In genomic region chr22:35398574-35398973, GRCh38 we compare ENCODE assay signal across 13 cellular contexts. TPM values are rescaled to one million over a fixed set of nuclear protein-coding genes. Genes with fewer than 3 reads are reported as not detected.
A peak's percentile ranks its signal among the peaks of the same experiment; 100 is the strongest.
DNase-seq lines count a peak whose midpoint lies in the region; ATAC-seq lines count a peak whose summit lies in the region.
"Had no signal": no experiment of that assay in that cellular context is flagged by ENCODE, and none has a peak within 500 bp of the region (broad histone marks: within the 10 kb centered on the region; RNA-seq: fewer than 3 reads in every experiment).

No MANE protein-coding gene starts in this region.

- ATAC-seq in activated naive CD8-positive, alpha-beta T cell treated with anti-CD3 and anti-CD28 coated beads, Interleukin-2, amount 10 ng/mL, durations not matched to agents 7 days and 5 days (ENCODE audit: low read depth), result no peak
- ATAC-seq in left lobe of liver (no peak), Right ventricle myocardium superior (ENCODE audit: poor library complexity) (no peak)
- ATAC-seq: esophagus mucosa had no signal

- intact Hi-C loops in Right ventricle myocardium superior (cut with DNase I), result no loop called here

- H3K9me3 Mint-ChIP-seq in T-helper 1 cell treated with Interleukin-12 subunit alpha and Interleukin-12 subunit beta and Interleukin-4 antibody, amounts not matched to agents 30 μg/mL and 1 μg/mL, for 36 hours, result no peaks in the 10 kb centered on the region
- H3K9me3 Mint-ChIP-seq in IgD-negative memory B cell, result no peaks in the 10 kb centered on the region
- H3K9me3 Mint-ChIP-seq in activated naive CD8-positive, alpha-beta T cell treated with anti-CD3 and anti-CD28 coated beads, Interleukin-2, amount 10 ng/mL, durations not matched to agents 7 days and 5 days, result no peaks in the 10 kb centered on the region

- peaks cover 4% of the 10 kb centered on the region for H3K79me1 ChIP-seq in neuronal stem cell (ENCODE audit: low read depth, low read length)

- H3K4me2 ChIP-seq in neuronal stem cell (ENCODE audit: insufficient read depth, low read length, poor library complexity, severe bottlenecking), result no peak overlapping the region

- WGBS in neuronal stem cell (ENCODE audit: extremely low coverage in 2 of 2, insufficient read length in 2 of 2, insufficient replicate concordance in 1 of 2), 2 donors, result no CpG with 5 or more reads among the region's 4 CpGs

- H3K9me3 ChIP-seq in neuronal stem cell (replicated peaks in 1 of 2; ENCODE audit: control insufficient read depth in 2 of 2, insufficient read depth in 1 of 2, low read depth in 1 of 2, low read length in 2 of 2), result no peaks in the 10 kb centered on the region
- H3K9me3 ChIP-seq in effector memory CD4-positive, alpha-beta T cell (ENCODE audit: control insufficient read depth, low read length), result no peaks in the 10 kb centered on the region
- H3K9me3 ChIP-seq: right atrium auricular region, thoracic aorta had no signal

- no peak overlapping the region for H4K91ac ChIP-seq in neuronal stem cell (ENCODE audit: low read depth, low read length, poor library complexity)

- H3K4me3 Mint-ChIP-seq in T-helper 1 cell treated with Interleukin-12 subunit alpha and Interleukin-12 subunit beta and Interleukin-4 antibody, amounts not matched to agents 30 μg/mL and 1 μg/mL, for 36 hours, result peak overlapping the region; percentile 99
- peak overlapping the region; percentile 81 to 100 (median 98) for H3K4me3 Mint-ChIP-seq in IgD-negative memory B cell
- peak overlapping the region; percentile 99 for H3K4me3 Mint-ChIP-seq in activated naive CD8-positive, alpha-beta T cell treated with anti-CD3 and anti-CD28 coated beads, Interleukin-2, amount 10 ng/mL, durations not matched to agents 7 days and 5 days

- H2BK5ac ChIP-seq in neuronal stem cell (ENCODE audit: low read length), result no peak overlapping the region

- no peaks in the 10 kb centered on the region for H3K27me3 ChIP-seq in neuronal stem cell (ENCODE audit: control insufficient read depth in 3 of 3, insufficient read depth in 3 of 3, low read depth in 1 of 3, low read length in 3 of 3)
- no peaks in the 10 kb centered on the region for H3K27me3 ChIP-seq in effector memory CD4-positive, alpha-beta T cell (replicated peaks; ENCODE audit: control insufficient read depth, insufficient read depth, low read length, poor library complexity, severe bottlenecking)
- H3K27me3 ChIP-seq: right atrium auricular region had no signal

- H2BK120ac ChIP-seq in neuronal stem cell (ENCODE audit: low read depth, low read length), result no peak overlapping the region

- POLR2A ChIA-PET in activated naive CD8-positive, alpha-beta T cell treated with anti-CD3 and anti-CD28 coated beads, Interleukin-2, amount 10 ng/mL, durations not matched to agents 7 days and 5 days (lab: Charles Lee), result no interaction called here

- no peak overlapping the region for H3K4me3 ChIP-seq in neuronal stem cell (ENCODE audit: low read length in 2 of 2)
- H3K4me3 ChIP-seq in effector memory CD4-positive, alpha-beta T cell (ENCODE audit: insufficient read depth, low read depth, low read length, poor library complexity, severe bottlenecking), result no peak overlapping the region

- H3K27ac ChIP-seq in neuronal stem cell (replicated peaks; ENCODE audit: low read length), result no peak overlapping the region
- no peak overlapping the region for H3K27ac ChIP-seq in effector memory CD4-positive, alpha-beta T cell (ENCODE audit: insufficient read depth, low read length, poor library complexity, severe bottlenecking)

- peaks cover 24% of the 10 kb centered on the region for H3K4me1 Mint-ChIP-seq in T-helper 1 cell treated with Interleukin-12 subunit alpha and Interleukin-12 subunit beta and Interleukin-4 antibody, amounts not matched to agents 30 μg/mL and 1 μg/mL, for 36 hours (ENCODE audit: low read depth)
- H3K4me1 Mint-ChIP-seq in IgD-negative memory B cell, result peaks cover 29 to 45% (median 33%) of the 10 kb centered on the region in 3 donors
- H3K4me1 Mint-ChIP-seq in activated naive CD8-positive, alpha-beta T cell treated with anti-CD3 and anti-CD28 coated beads, Interleukin-2, amount 10 ng/mL, durations not matched to agents 7 days and 5 days, result peaks cover 23% of the 10 kb centered on the region

- no peak overlapping the region for H3K23ac ChIP-seq in neuronal stem cell (ENCODE audit: low read depth, low read length, poor library complexity)

- peaks cover 11% of the 10 kb centered on the region for H3K36me3 Mint-ChIP-seq in T-helper 1 cell treated with Interleukin-12 subunit alpha and Interleukin-12 subunit beta and Interleukin-4 antibody, amounts not matched to agents 30 μg/mL and 1 μg/mL, for 36 hours (ENCODE audit: low read depth)
- peaks cover 2% of the 10 kb centered on the region for H3K36me3 Mint-ChIP-seq in IgD-negative memory B cell
- peaks cover 22% of the 10 kb centered on the region for H3K36me3 Mint-ChIP-seq in activated naive CD8-positive, alpha-beta T cell treated with anti-CD3 and anti-CD28 coated beads, Interleukin-2, amount 10 ng/mL, durations not matched to agents 7 days and 5 days

- H3K4me1 ChIP-seq in neuronal stem cell (ENCODE audit: control insufficient read depth in 2 of 2, insufficient read depth in 1 of 2, low read depth in 1 of 2, low read length in 2 of 2), result peaks cover 15 to 17% of the 10 kb centered on the region in 2 donors
- peaks cover 6% of the 10 kb centered on the region for H3K4me1 ChIP-seq in effector memory CD4-positive, alpha-beta T cell (ENCODE audit: control insufficient read depth, insufficient read depth, low read length, poor library complexity, severe bottlenecking)

- H2BK15ac ChIP-seq in neuronal stem cell (ENCODE audit: low read length), result peak overlapping the region; percentile 81

- H3K36me3 ChIP-seq in neuronal stem cell (replicated peaks in 1 of 2; ENCODE audit: control insufficient read depth in 2 of 2, insufficient read depth in 2 of 2, low read length in 2 of 2), result peaks cover 15 to 28% of the 10 kb centered on the region in 2 donors
- no peaks in the 10 kb centered on the region for H3K36me3 ChIP-seq in effector memory CD4-positive, alpha-beta T cell (ENCODE audit: control insufficient read depth, insufficient read depth, low read length)
- H3K36me3 ChIP-seq: right atrium auricular region had no signal

- no peak overlapping the region for H3K18ac ChIP-seq in neuronal stem cell (ENCODE audit: low read length)

- no peak overlapping the region for H3K4ac ChIP-seq in neuronal stem cell (ENCODE audit: low read length)

- no peak overlapping the region for H2AFZ ChIP-seq in neuronal stem cell (ENCODE audit: low read length)

- no peaks in the 10 kb centered on the region for H3K27me3 Mint-ChIP-seq in T-helper 1 cell treated with Interleukin-12 subunit alpha and Interleukin-12 subunit beta and Interleukin-4 antibody, amounts not matched to agents 30 μg/mL and 1 μg/mL, for 36 hours (ENCODE audit: low read depth)
- H3K27me3 Mint-ChIP-seq in IgD-negative memory B cell, result no peaks in the 10 kb centered on the region
- no peaks in the 10 kb centered on the region for H3K27me3 Mint-ChIP-seq in activated naive CD8-positive, alpha-beta T cell treated with anti-CD3 and anti-CD28 coated beads, Interleukin-2, amount 10 ng/mL, durations not matched to agents 7 days and 5 days

- H3K27ac Mint-ChIP-seq in T-helper 1 cell treated with Interleukin-12 subunit alpha and Interleukin-12 subunit beta and Interleukin-4 antibody, amounts not matched to agents 30 μg/mL and 1 μg/mL, for 36 hours, result peak overlapping the region; percentile 63
- H3K27ac Mint-ChIP-seq in IgD-negative memory B cell, result peak overlapping the region; percentile 96 to 100 (median 99)
- H3K27ac Mint-ChIP-seq in activated naive CD8-positive, alpha-beta T cell treated with anti-CD3 and anti-CD28 coated beads, Interleukin-2, amount 10 ng/mL, durations not matched to agents 7 days and 5 days, result peak overlapping the region; percentile 97

- no peak overlapping the region for H4K8ac ChIP-seq in neuronal stem cell (ENCODE audit: low read depth, low read length)

- no peak overlapping the region for H3K14ac ChIP-seq in neuronal stem cell (ENCODE audit: low read length)

- no peak overlapping the region for H3K9ac ChIP-seq in neuronal stem cell (ENCODE audit: low read depth, low read length, poor library complexity)

- DNase-seq in T-helper 1 cell, result no peak
- DNase-seq in activated naive CD8-positive, alpha-beta T cell treated with anti-CD3 and anti-CD28 coated beads, Interleukin-2, amount 10 ng/mL, durations not matched to agents 7 days and 5 days, result no peak
- no peak for DNase-seq in neuronal stem cell (ENCODE audit: low spot score)
- no peak for DNase-seq in effector memory CD4-positive, alpha-beta T cell
- no peak for DNase-seq in left lobe of liver (ENCODE audit: low spot score)
- DNase-seq in Right ventricle myocardium superior, result no peak
- DNase-seq: DMS79, midbrain had no signal

- no peak overlapping the region for H2BK12ac ChIP-seq in neuronal stem cell (ENCODE audit: low read length)

- H2AK5ac ChIP-seq in neuronal stem cell (ENCODE audit: low read depth, low read length), result peak overlapping the region; percentile 14

RNA-seq across cellular contexts. Expression of gene MCM5, which starts 1.4 kb away (rescaled TPM):
- 78.2 TPM for polyA plus RNA-seq in IgD-negative memory B cell
- total RNA-seq in activated naive CD8-positive, alpha-beta T cell treated with anti-CD3 and anti-CD28 coated beads, Interleukin-2, amount 10 ng/mL, durations not matched to agents 7 days and 5 days, result 100 to 1,000 TPM; 194 to 221 TPM
- 43.8 TPM for polyA plus RNA-seq in neuronal stem cell (2013, experiment 1 of 2)
- 41.6 TPM for polyA plus RNA-seq in neuronal stem cell (2013, experiment 2 of 2)
- total RNA-seq in left lobe of liver (9.1 TPM), Right ventricle myocardium superior (10.2 TPM)

RNA-seq across cellular contexts. Expression of gene HMOX1, which starts 17.7 kb away (rescaled TPM):
- polyA plus RNA-seq in IgD-negative memory B cell, result 28.7 TPM
- 1 to 10 TPM; 5.2 to 7.3 TPM for total RNA-seq in activated naive CD8-positive, alpha-beta T cell treated with anti-CD3 and anti-CD28 coated beads, Interleukin-2, amount 10 ng/mL, durations not matched to agents 7 days and 5 days
- 5.1 TPM for polyA plus RNA-seq in neuronal stem cell (2013, experiment 1 of 2)
- polyA plus RNA-seq in neuronal stem cell (2013, experiment 2 of 2), result 5.5 TPM
- total RNA-seq in left lobe of liver (35.9 TPM), Right ventricle myocardium superior (4.8 TPM)

Comparison
In these comparisons a context has a peak if more than half of its experiments do, and no peak if none do; other contexts are left out.
1. RNA of gene MCM5, which starts 1.4 kb away (total RNA-seq): 194 to 221 TPM in activated naive CD8-positive, alpha-beta T cell treated with anti-CD3 and anti-CD28 coated beads, Interleukin-2, amount 10 ng/mL, durations not matched to agents 7 days and 5 days; 10.2 TPM in Right ventricle myocardium superior (single experiment) and 9.1 TPM in left lobe of liver (single experiment); every median in the first group is over 10 times any median in the second.
2. Peak in every context shown above with its lines, with median percentiles within 50 percentile points of each other: H3K27ac Mint-ChIP-seq and H3K4me3 Mint-ChIP-seq.